Comparison of ENCODE assay signal across 8 cellular contexts in the genomic region with DNA sequence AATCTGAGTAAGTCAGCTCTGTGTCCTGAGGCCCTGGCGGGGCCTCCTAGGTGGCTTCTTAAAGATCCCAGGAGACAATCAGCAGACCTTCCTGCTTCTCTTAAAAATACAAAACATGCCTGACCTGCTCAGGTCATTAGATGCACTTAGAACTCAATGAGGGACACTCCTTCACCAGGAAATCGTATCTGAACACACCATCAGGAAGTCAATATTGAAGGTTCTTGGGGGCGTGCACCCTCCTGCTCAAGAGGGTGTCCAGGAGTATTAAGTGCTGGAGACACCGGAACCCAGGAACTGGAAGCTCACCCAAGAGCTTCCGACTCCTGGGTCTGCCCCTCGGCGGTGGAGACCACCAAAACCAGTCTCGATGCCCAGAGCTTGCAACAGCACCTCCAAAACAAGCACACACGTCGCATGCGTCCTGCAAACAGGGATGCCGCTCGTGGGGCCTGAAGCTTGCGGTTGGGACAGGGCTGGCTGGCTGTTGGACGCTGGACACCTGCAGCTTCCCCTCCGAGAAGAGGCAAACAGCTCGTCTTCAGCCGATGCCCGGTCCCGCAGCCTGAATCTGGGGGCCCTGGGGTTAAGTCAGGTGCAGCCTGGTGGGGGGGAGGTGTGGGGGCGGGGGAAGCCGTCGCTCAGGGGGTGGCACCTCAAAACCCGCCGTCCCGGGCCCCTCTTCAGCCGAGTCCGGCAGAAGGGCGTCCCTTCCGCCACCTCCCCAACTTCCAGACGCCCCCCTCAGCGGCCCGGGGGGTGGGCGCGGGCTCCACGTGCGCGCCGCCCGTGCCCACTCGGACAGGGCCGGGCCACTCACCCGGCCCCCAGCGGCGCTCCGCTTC. TPM values are rescaled to one million over a fixed set of nuclear protein-coding genes. Genes with fewer than 3 reads are reported as not detected.
DNase-seq lines count a peak whose midpoint lies in the region; ATAC-seq and TF ChIP-seq lines count a peak whose summit lies in the region.

No MANE protein-coding gene starts in this region.

- peaks cover 6% of the 10 kb centered on the region for H3K36me3 Mint-ChIP-seq in MCF 10A (ENCODE audit: insufficient read depth, unreplicated experiment)

- H3K4me1 ChIP-seq in BE2C (peaks cover 20% of the 10 kb centered on the region), HUES6 (ENCODE audit: control insufficient read depth, insufficient read depth, low read length) (peaks cover 14% of the 10 kb centered on the region), mesodermal cell (ENCODE audit: control insufficient read depth, insufficient read depth, low read length, poor library complexity, severe bottlenecking) (peaks cover 24% of the 10 kb centered on the region)

- H3K4me3 Mint-ChIP-seq in MCF 10A (ENCODE audit: unreplicated experiment) = peak overlapping the region; percentile 71

- intact Hi-C loops in MCF 10A (cut with micrococcal nuclease) = loop anchor here (10.0 kb wide), 1 partner anchor 99 kb away; no protein-coding TSS in a partner anchor

- TF ChIP-seq CTCF in BE2C (IDR thresholded peaks at IDR 0.05; ENCODE audit: low read depth, low read length) (no peak), MCF 10A (IDR thresholded peaks at IDR 0.05; ENCODE audit: unreplicated experiment) (no peak), foreskin fibroblast (IDR thresholded peaks at IDR 0.05; ENCODE audit: low read depth, low read length) (no peak)

- H3K4me1 Mint-ChIP-seq in MCF 10A (ENCODE audit: insufficient read depth, unreplicated experiment) = peaks cover 30% of the 10 kb centered on the region

- POLR2A ChIA-PET in MCF 10A (lab: Yijun Ruan, JAX) = interaction anchor here (0.7 to 3.2 kb wide), 12 partner anchors 8 to 411 kb away, joined by 3 to 33 read pairs (median 8); no protein-coding TSS in a partner anchor

- no peak overlapping the region for H3K27ac Mint-ChIP-seq in MCF 10A (ENCODE audit: low read depth, unreplicated experiment)

- CTCF ChIA-PET in MCF 10A (lab: Yijun Ruan, JAX) = interaction anchor here (0.9 to 1.1 kb wide), 3 partner anchors 23 to 245 kb away, joined by 3 to 5 read pairs (median 3); no protein-coding TSS in a partner anchor

- WGBS in mesodermal cell (ENCODE audit: insufficient coverage in 2 of 2), 2 experiments = 23 to 28% methylated on average over 29 to 35 of the region's 46 CpGs

- H3K27ac ChIP-seq in HUES6 (ENCODE audit: low read depth, low read length) = no peak overlapping the region
- no peak overlapping the region for H3K27ac ChIP-seq in mesodermal cell (ENCODE audit: low read depth, low read length, severe bottlenecking)

- H3K9ac ChIP-seq in HUES6 (ENCODE audit: low read length) = no peak overlapping the region

- peak; percentile 40 for ATAC-seq in GM18907 (IDR thresholded peaks at IDR 0.05; ENCODE audit: unreplicated experiment)

- DNase-seq in BE2C (peak; percentile 58), MCF 10A (ENCODE audit: unreplicated experiment) (peak; percentile 24), OCI-M2 (lab: John Stamatoyannopoulos, UW; ENCODE audit: unreplicated experiment) (no peak), SKM-1 (lab: John Stamatoyannopoulos, UW; ENCODE audit: unreplicated experiment) (no peak), foreskin fibroblast (no peak)

- BruUV-seq in MCF 10A (replicated peaks; lab: Mats Ljungman, UMichigan) = no TSS peak

- H3K9me3 ChIP-seq in BE2C (peaks cover 3% of the 10 kb centered on the region; the same call in 1 of the 2 replicates), HUES6 (ENCODE audit: control insufficient read depth, insufficient read depth, low read depth, low read length) (peaks cover 6% of the 10 kb centered on the region; the same call in 1 of the 2 replicates), mesodermal cell (ENCODE audit: control insufficient read depth, low read length) (peaks cover 17% of the 10 kb centered on the region)

- no peaks in the 10 kb centered on the region for H3K9me3 Mint-ChIP-seq in MCF 10A (ENCODE audit: unreplicated experiment)

- no peaks in the 10 kb centered on the region for H3K27me3 Mint-ChIP-seq in MCF 10A (ENCODE audit: insufficient read depth, unreplicated experiment)

- H3K4me3 ChIP-seq in BE2C (ENCODE audit: low read depth, low read length) (peak overlapping the region; percentile 84), HUES6 (ENCODE audit: low read depth, low read length) (peak overlapping the region; percentile 61), mesodermal cell (ENCODE audit: extremely low read depth, insufficient read depth, low read length, poor library complexity, severe bottlenecking) (peak overlapping the region; percentile 39), foreskin fibroblast (ENCODE audit: low read depth in 1 of 2, low read length in 2 of 2) (no peak overlapping the region)

- peaks cover 14% of the 10 kb centered on the region for H3K36me3 ChIP-seq in BE2C
- H3K36me3 ChIP-seq in HUES6 (ENCODE audit: control insufficient read depth, insufficient read depth, low read length) = no peaks in the 10 kb centered on the region
- no peaks in the 10 kb centered on the region for H3K36me3 ChIP-seq in mesodermal cell (ENCODE audit: control insufficient read depth, insufficient read depth, low read length)

- no peaks in the 10 kb centered on the region for H3K27me3 ChIP-seq in BE2C
- peaks cover 31% of the 10 kb centered on the region for H3K27me3 ChIP-seq in HUES6 (ENCODE audit: control insufficient read depth, insufficient read depth, low read length)

RNA-seq across cellular contexts. Expression of gene RAPGEF5, which starts 0.7 kb away (rescaled TPM):
- 32.0 TPM for polyA plus RNA-seq in BE2C (2012; ENCODE audit: insufficient read depth, insufficient read length, low read depth)
- 1.9 TPM in 2 replicates for total RNA-seq in MCF 10A (2022)
- polyA plus RNA-seq in mesodermal cell (2013, experiment 1 of 2) = 7.4 TPM
- 4.7 TPM for polyA plus RNA-seq in mesodermal cell (2013, experiment 2 of 2)

Comparison
In these comparisons a context has a peak if more than half of its experiments do, and no peak if none do; other contexts are left out.
1. DNase-seq: peak in BE2C (single experiment) and MCF 10A (single experiment); none in OCI-M2 (single experiment), SKM-1 (single experiment) and foreskin fibroblast (0 of 2).
2. H3K4me3 ChIP-seq: peak in BE2C (single experiment), HUES6 (single experiment) and mesodermal cell (single experiment); none in foreskin fibroblast (0 of 2).